23 cellular contexts compared by ENCODE assay signal in genomic region chrX:11210397-11210796, GRCh38.
A peak's percentile ranks its signal among the peaks of the same experiment; 100 is the strongest.
DNase-seq lines count a peak whose midpoint lies in the region; ATAC-seq and TF ChIP-seq lines count a peak whose summit lies in the region.
"Had no signal": no experiment of that assay in that cellular context is flagged by ENCODE, and none has a peak within 500 bp of the region (broad histone marks: within the 10 kb centered on the region; RNA-seq: fewer than 3 reads in every experiment).

No MANE protein-coding gene starts in this region.

- ATAC-seq in SK-N-SH treated with all-trans-retinoic acid at 6 μM for 48 hours (peak; percentile 58), Right ventricle myocardium inferior (no peak), HG03571 (IDR thresholded peaks at IDR 0.05; ENCODE audit: unreplicated experiment) (no peak)

- intact Hi-C loops in Right ventricle myocardium inferior (cut with DNase I): no loop called here

- TF ChIP-seq CTCF in AG10803 (conservative IDR thresholded peaks at IDR 0.05; ENCODE audit: low read length) (no peak), fibroblast of villous mesenchyme (IDR thresholded peaks at IDR 0.05; ENCODE audit: insufficient read depth, low read depth, low read length) (no peak)

- DNase-seq in AG10803 (ENCODE audit: low read depth): peak; percentile 41
- DNase-seq in fibroblast of gingiva (ENCODE audit: low read depth): peak; percentile 55
- peak; percentile 11 for DNase-seq in fibroblast of villous mesenchyme (ENCODE audit: low read depth)
- no peak for DNase-seq in Right ventricle myocardium inferior (ENCODE audit: missing footprints)
- no peak for DNase-seq in HK-2 (ENCODE audit: unreplicated experiment)
- no peak for DNase-seq in NCI-H82 treated with DMSO at 0.1 percent for 48 hours (lab: John Stamatoyannopoulos, UW; ENCODE audit: unreplicated experiment)
- DNase-seq: 8988T; CD4-positive, CD25-positive, alpha-beta regulatory T cell; DMS153; GOT3; HFFc6; NCI-H1092 treated with DMSO at 0.1 percent for 48 hours; NCI-H1436; NCI-H187; NCI-H2081 treated with DMSO at 0.1 percent for 48 hours; NCI-H2171; NCI-H226; NCI-H510A; NCI-H748 treated with DMSO at 0.1 percent for 48 hours had no signal

- H3K4me3 ChIP-seq in AG10803 (ENCODE audit: low read length): no peak overlapping the region
- H3K4me3 ChIP-seq in fibroblast of villous mesenchyme (ENCODE audit: low read depth, low read length): no peak overlapping the region
- H3K4me3 ChIP-seq: BLaER1, HAP-1 had no signal

TF ChIP-seq in SK-N-SH treated with all-trans-retinoic acid at 6 μM for 48 hours, 23 proteins besides CTCF, POLR2A, EP300 and RAD21:
- TF ChIP-seq CSDC2 (CRISPR knock-in tag; IDR thresholded peaks at IDR 0.05) (no peak), ZNF565 (CRISPR knock-in tag; conservative IDR thresholded peaks at IDR 0.05; ENCODE audit: low read depth) (no peak), RARB (CRISPR knock-in tag; IDR thresholded peaks at IDR 0.05) (no peak), ISL1 (CRISPR knock-in tag; IDR thresholded peaks at IDR 0.05) (no peak), TCF4 (CRISPR knock-in tag; IDR thresholded peaks at IDR 0.05; ENCODE audit: borderline replicate concordance) (no peak), PATZ1 (CRISPR knock-in tag; IDR thresholded peaks at IDR 0.05; ENCODE audit: borderline replicate concordance) (no peak)
- TF ChIP-seq, protein P1, sequence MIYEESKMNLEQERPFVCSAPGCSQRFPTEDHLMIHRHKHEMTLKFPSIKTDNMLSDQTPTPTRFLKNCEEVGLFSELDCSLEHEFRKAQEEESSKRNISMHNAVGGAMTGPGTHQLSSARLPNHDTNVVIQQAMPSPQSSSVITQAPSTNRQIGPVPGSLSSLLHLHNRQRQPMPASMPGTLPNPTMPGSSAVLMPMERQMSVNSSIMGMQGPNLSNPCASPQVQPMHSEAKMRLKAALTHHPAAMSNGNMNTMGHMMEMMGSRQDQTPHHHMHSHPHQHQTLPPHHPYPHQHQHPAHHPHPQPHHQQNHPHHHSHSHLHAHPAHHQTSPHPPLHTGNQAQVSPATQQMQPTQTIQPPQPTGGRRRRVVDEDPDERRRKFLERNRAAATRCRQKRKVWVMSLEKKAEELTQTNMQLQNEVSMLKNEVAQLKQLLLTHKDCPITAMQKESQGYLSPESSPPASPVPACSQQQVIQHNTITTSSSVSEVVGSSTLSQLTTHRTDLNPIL (CRISPR knock-in tag; IDR thresholded peaks at IDR 0.05; ENCODE audit: low read depth): no peak
TF ChIP-seq in SK-N-SH treated with all-trans-retinoic acid at 6 μM for 48 hours: peak in this region for 0.

Comparison
In these comparisons a context has a peak if more than half of its experiments do, and no peak if none do; other contexts are left out.
1. DNase-seq: peak in AG10803 (single experiment), fibroblast of gingiva (single experiment) and fibroblast of villous mesenchyme (single experiment); none in Right ventricle myocardium inferior (single experiment), HK-2 (single experiment) and NCI-H82 treated with DMSO at 0.1 percent for 48 hours (single experiment).